In genomic region chr21:36028127-36029069, GRCh38 we compare ENCODE assay signal across 8 cellular contexts. TPM values are rescaled to one million over a fixed set of nuclear protein-coding genes. Genes with fewer than 3 reads are reported as not detected.
A peak's percentile ranks its signal among the peaks of the same experiment; 100 is the strongest.
DNase-seq lines count a peak whose midpoint lies in the region; ATAC-seq and TF ChIP-seq lines count a peak whose summit lies in the region.

No MANE protein-coding gene starts in this region.

- H3K4me3 ChIP-seq in PC-9, result no peak overlapping the region
- H3K4me3 ChIP-seq in fibroblast of lung (replicated peaks in 1 of 4; ENCODE audit: control extremely low read depth in 1 of 4, insufficient read depth in 1 of 4, low read depth in 3 of 4, low read length in 4 of 4), result peak overlapping the region in 1 of 4 experiments; percentile 22

- BruUV-seq in PC-9 (replicated peaks; lab: Mats Ljungman, UMichigan), result no TSS peak

- H3K9me3 Mint-ChIP-seq in nephron progenitor cell, result no peaks in the 10 kb centered on the region
- no peaks in the 10 kb centered on the region for H3K9me3 Mint-ChIP-seq in stimulated activated naive CD8-positive, alpha-beta T cell treated with anti-CD3 and anti-CD28 coated beads, Interleukin-15, amount 100 ng/mL, for 72 hours

- H3K27ac ChIP-seq in PC-9, result no peak overlapping the region
- peak overlapping the region; percentile 29 for H3K27ac ChIP-seq in fibroblast of lung (ENCODE audit: insufficient read depth, low read length)

- no peaks in the 10 kb centered on the region for H3K4me1 ChIP-seq in PC-9 (replicated peaks; ENCODE audit: insufficient read depth)
- peaks cover 6% of the 10 kb centered on the region for H3K4me1 ChIP-seq in fibroblast of lung (ENCODE audit: control insufficient read depth, extremely low read depth, insufficient read depth, low read length)

- no peaks in the 10 kb centered on the region for H3K9me3 ChIP-seq in PC-9 (ENCODE audit: insufficient read depth, low read depth)
- no peaks in the 10 kb centered on the region for H3K9me3 ChIP-seq in fibroblast of lung (ENCODE audit: control insufficient read depth, insufficient read depth, low read depth, low read length)

- H4K20me1 ChIP-seq in PC-9 (ENCODE audit: insufficient read depth) (no peaks in the 10 kb centered on the region), fibroblast of lung (ENCODE audit: control insufficient read depth, extremely low read depth, insufficient read depth, low read length) (no peaks in the 10 kb centered on the region)

- peak overlapping the region; percentile 51 for H3K4me3 Mint-ChIP-seq in nephron progenitor cell
- peak overlapping the region in 1 of 2 donors; percentile 44 for H3K4me3 Mint-ChIP-seq in stimulated activated naive CD8-positive, alpha-beta T cell treated with anti-CD3 and anti-CD28 coated beads, Interleukin-15, amount 100 ng/mL, for 72 hours

- no peaks in the 10 kb centered on the region for H3K27me3 Mint-ChIP-seq in nephron progenitor cell (ENCODE audit: low read depth, poor library complexity)
- H3K27me3 Mint-ChIP-seq in stimulated activated naive CD8-positive, alpha-beta T cell treated with anti-CD3 and anti-CD28 coated beads, Interleukin-15, amount 100 ng/mL, for 72 hours, result no peaks in the 10 kb centered on the region

- H3K36me3 Mint-ChIP-seq in nephron progenitor cell (ENCODE audit: low read depth), result peaks cover 2% of the 10 kb centered on the region

- peak; percentile 77 for ATAC-seq in GM19023 (IDR thresholded peaks at IDR 0.05; ENCODE audit: unreplicated experiment)
- ATAC-seq in stimulated activated naive CD8-positive, alpha-beta T cell treated with anti-CD3 and anti-CD28 coated beads, Interleukin-15, amount 100 ng/mL, for 72 hours, result peak; percentile 81

- TF ChIP-seq CTCF in PC-9 (conservative IDR thresholded peaks at IDR 0.05) (peak; percentile 83), fibroblast of lung (conservative IDR thresholded peaks at IDR 0.05 in 1 of 2, IDR thresholded peaks at IDR 0.05 in 1 of 2; ENCODE audit: low read depth in 1 of 2, low read length in 2 of 2) (peak; percentile 89 to 92), nephron progenitor cell (IDR thresholded peaks at IDR 0.05) (peak; percentile 95)

- POLR2A ChIA-PET in PC-9 (lab: Charles Lee; ENCODE audit: unreplicated experiment), result no interaction called here

- DNase-seq in AG08396 (ENCODE audit: low spot score) (peak; percentile 87), KBM-7 (peak; percentile 80), PC-9 (peak; percentile 44 to 67), fibroblast of lung (ENCODE audit: low read depth in 2 of 2) (peak; percentile 54 to 76), nephron progenitor cell (peak; percentile 77)
- DNase-seq in activated T-cell treated with anti-CD3 and anti-CD28 coated beads, Interleukin-2, amount 50 U/mL, for 1 hour, result peak; percentile 68
- peak; percentile 47 to 54 for DNase-seq in stimulated activated naive CD8-positive, alpha-beta T cell treated with anti-CD3 and anti-CD28 coated beads, Interleukin-15, amount 100 ng/mL, for 72 hours

- no peak overlapping the region for H3K4me2 ChIP-seq in PC-9
- H3K4me2 ChIP-seq in fibroblast of lung (ENCODE audit: extremely low read depth, insufficient read depth, low read length), result peak overlapping the region; percentile 40

- peaks cover 20% of the 10 kb centered on the region for H3K4me1 Mint-ChIP-seq in nephron progenitor cell
- peaks cover 9% of the 10 kb centered on the region for H3K4me1 Mint-ChIP-seq in stimulated activated naive CD8-positive, alpha-beta T cell treated with anti-CD3 and anti-CD28 coated beads, Interleukin-15, amount 100 ng/mL, for 72 hours

- no peaks in the 10 kb centered on the region for H3K9me2 ChIP-seq in PC-9 (ENCODE audit: insufficient read depth)

- no peak overlapping the region for H3K9ac ChIP-seq in fibroblast of lung (ENCODE audit: insufficient read depth, low read length)

- H3K79me2 ChIP-seq in PC-9 (ENCODE audit: low read depth), result no peaks in the 10 kb centered on the region
- no peaks in the 10 kb centered on the region for H3K79me2 ChIP-seq in fibroblast of lung (ENCODE audit: control insufficient read depth, insufficient read depth, low read length)

- no peak overlapping the region for H2AFZ ChIP-seq in PC-9
- H2AFZ ChIP-seq in fibroblast of lung (ENCODE audit: low read length), result peak overlapping the region; percentile 81

- intact Hi-C loops in PC-9 (cut with micrococcal nuclease; ENCODE audit: unreplicated experiment), result loop anchor here (2.0 to 10.0 kb wide), 4 partner anchors 84 to 1136 kb away; no protein-coding TSS in a partner anchor

- H3K36me3 ChIP-seq in PC-9 (ENCODE audit: low read depth) (no peaks in the 10 kb centered on the region), fibroblast of lung (ENCODE audit: control insufficient read depth, insufficient read depth, low read length) (no peaks in the 10 kb centered on the region)

- H3K27ac Mint-ChIP-seq in nephron progenitor cell, result no peak overlapping the region
- no peak overlapping the region for H3K27ac Mint-ChIP-seq in stimulated activated naive CD8-positive, alpha-beta T cell treated with anti-CD3 and anti-CD28 coated beads, Interleukin-15, amount 100 ng/mL, for 72 hours

- H3K27me3 ChIP-seq in PC-9 (ENCODE audit: insufficient read depth, low read depth), result no peaks in the 10 kb centered on the region
- H3K27me3 ChIP-seq in fibroblast of lung (ENCODE audit: control insufficient read depth, insufficient read depth, low read length), result no peaks in the 10 kb centered on the region

- CTCF ChIA-PET in PC-9 (lab: Charles Lee), result interaction anchor here (0.6 kb wide), 1 partner anchor 145 kb away, joined by 5 read pairs; no protein-coding TSS in a partner anchor

- in situ Hi-C loops in KBM-7 (cut with MboI; ENCODE audit: low pct_unique_long_range_greater_than_20kb, low sequenced_read_pairs), result no loop called here

- no peaks in the 10 kb centered on the region; the same call in 1 of the 2 replicates for H3F3A ChIP-seq in PC-9 (ENCODE audit: insufficient read depth, low read depth)

RNA-seq across cellular contexts. Expression of gene SETD4, which starts 31.9 kb away (rescaled TPM):
- 24.2 and 27.3 TPM in 2 replicates for total RNA-seq in PC-9 (2021)
- total RNA-seq in fibroblast of lung, result 11.3 and 17.2 TPM in 2 replicates
- polyA plus RNA-seq in fibroblast of lung, result 8.8 and 10.7 TPM in 2 replicates
- polyA plus RNA-seq in fibroblast of lung (2012), result 6.1 and 7.2 TPM in 2 replicates
- polyA minus RNA-seq in fibroblast of lung (ENCODE audit: low replicate concordance), result 6.2 and 8.1 TPM in 2 replicates

RNA-seq across cellular contexts. Expression of gene CBR1, which starts 41.4 kb away (rescaled TPM):
- total RNA-seq in PC-9 (2021) (80.2 and 89.7 TPM in 2 replicates), fibroblast of lung (124 and 152 TPM in 2 replicates)
- 131 and 163 TPM in 2 replicates for polyA plus RNA-seq in fibroblast of lung
- polyA plus RNA-seq in fibroblast of lung (2012), result 125 and 178 TPM in 2 replicates
- polyA minus RNA-seq in fibroblast of lung (ENCODE audit: low replicate concordance), result 55.4 and 66.8 TPM in 2 replicates
